Comparison of ENCODE assay signal across 21 cellular contexts in the genomic region with DNA sequence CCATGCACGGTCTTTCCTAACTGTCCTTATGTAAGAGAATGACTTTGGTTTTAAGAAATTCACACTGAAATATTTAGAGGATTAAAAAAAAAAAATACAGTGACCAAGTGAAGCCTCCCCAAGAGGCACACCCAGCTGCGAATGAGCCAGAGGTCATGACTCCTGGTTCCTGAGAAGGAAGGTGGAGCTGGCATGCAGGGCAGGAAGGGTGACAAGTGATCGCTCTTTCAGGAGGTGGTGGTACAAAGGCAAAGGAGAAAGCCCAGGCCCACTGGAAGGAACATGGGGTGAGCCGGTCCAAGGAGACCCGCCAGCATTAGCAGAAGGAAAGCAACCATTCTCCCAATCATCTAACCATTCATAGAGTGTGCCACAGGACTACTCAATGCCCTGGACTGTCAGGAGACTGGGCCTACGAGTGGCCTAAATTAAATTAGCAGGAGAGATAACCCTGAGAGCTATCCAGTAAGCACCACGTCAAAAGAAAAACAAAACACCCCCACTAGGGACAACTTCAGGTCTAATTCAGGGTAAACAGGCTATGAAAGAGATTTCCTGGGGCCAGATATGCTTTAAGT. TPM values are rescaled to one million over a fixed set of nuclear protein-coding genes. Genes with fewer than 3 reads are reported as not detected.
DNase-seq lines count a peak whose midpoint lies in the region; ATAC-seq and TF ChIP-seq lines count a peak whose summit lies in the region.
"Had no signal": no experiment of that assay in that cellular context is flagged by ENCODE, and none has a peak within 500 bp of the region (broad histone marks: within the 10 kb centered on the region; RNA-seq: fewer than 3 reads in every experiment).

No MANE protein-coding gene starts in this region.

- H2BK12ac ChIP-seq in mesenchymal stem cell (ENCODE audit: low read length in 2 of 2) = no peak overlapping the region

- H3K23ac ChIP-seq in mesenchymal stem cell (ENCODE audit: low read length in 2 of 2) = no peak overlapping the region

- H4K8ac ChIP-seq in mesenchymal stem cell (ENCODE audit: low read length) = peak overlapping the region; percentile 75

- H3K18ac ChIP-seq in mesenchymal stem cell (ENCODE audit: low read depth in 1 of 2, low read length in 2 of 2) = peak overlapping the region in 1 of 2 experiments; percentile 48

- TF ChIP-seq CTCF in right atrium auricular region (IDR thresholded peaks at IDR 0.05) (no peak), upper lobe of right lung (IDR thresholded peaks at IDR 0.05) (no peak), gastroesophageal sphincter (IDR thresholded peaks at IDR 0.05) (no peak)

- H4K91ac ChIP-seq in mesenchymal stem cell (ENCODE audit: low read length) = no peak overlapping the region

- H3K79me1 ChIP-seq in mesenchymal stem cell (replicated peaks; ENCODE audit: low read length, poor library complexity, severe bottlenecking) = peaks cover 34% of the 10 kb centered on the region

- no peak overlapping the region for H2BK5ac ChIP-seq in mesenchymal stem cell (ENCODE audit: low read depth, low read length, poor library complexity, severe bottlenecking)

- H3K9me3 ChIP-seq in right atrium auricular region (no peaks in the 10 kb centered on the region), mesenchymal stem cell (ENCODE audit: control insufficient read depth, low read length) (no peaks in the 10 kb centered on the region), upper lobe of right lung (no peaks in the 10 kb centered on the region), gastroesophageal sphincter (no peaks in the 10 kb centered on the region)
- H3K9me3 ChIP-seq: adrenal gland, BLaER1, Peyer's patch had no signal

- no peak overlapping the region for H3K4me2 ChIP-seq in mesenchymal stem cell (ENCODE audit: low read length, poor library complexity, severe bottlenecking)

- no peak overlapping the region for H3K4me3 ChIP-seq in right atrium auricular region
- no peak overlapping the region for H3K4me3 ChIP-seq in mesenchymal stem cell (ENCODE audit: insufficient read depth in 1 of 2, low read depth in 1 of 2, low read length in 2 of 2)
- H3K4me3 ChIP-seq in upper lobe of right lung = no peak overlapping the region
- no peak overlapping the region for H3K4me3 ChIP-seq in gastroesophageal sphincter
- H3K4me3 ChIP-seq: adrenal gland, BLaER1, Peyer's patch had no signal

- H3K36me3 ChIP-seq in right atrium auricular region (no peaks in the 10 kb centered on the region), mesenchymal stem cell (ENCODE audit: control insufficient read depth in 1 of 2, insufficient read depth in 2 of 2, low read depth in 1 of 2, low read length in 2 of 2) (peaks cover 0 to 3% of the 10 kb centered on the region in 2 experiments), upper lobe of right lung (no peaks in the 10 kb centered on the region), gastroesophageal sphincter (no peaks in the 10 kb centered on the region)
- H3K36me3 ChIP-seq: adrenal gland, Peyer's patch had no signal

- H3K4me1 ChIP-seq in right atrium auricular region (peaks cover 0 to 25% of the 10 kb centered on the region in 2 donors), mesenchymal stem cell (ENCODE audit: control insufficient read depth, insufficient read depth, low read depth, low read length) (peaks cover 19% of the 10 kb centered on the region), upper lobe of right lung (peaks cover 11% of the 10 kb centered on the region), gastroesophageal sphincter (peaks cover 0 to 46% (median 0%) of the 10 kb centered on the region in 3 donors)

- WGBS in mesenchymal stem cell = 84% methylated on average over 5 of the region's 7 CpGs
- WGBS in gastroesophageal sphincter (ENCODE audit: low coverage in 1 of 2), 2 donors = 77 to 100% methylated on average over 2 to 6 of the region's 7 CpGs

- H2BK120ac ChIP-seq in mesenchymal stem cell (ENCODE audit: low read depth, low read length) = no peak overlapping the region

- no peak overlapping the region for H2BK15ac ChIP-seq in mesenchymal stem cell (ENCODE audit: low read depth, poor library complexity, severe bottlenecking)

- no peak for TF ChIP-seq EP300 in gastroesophageal sphincter (IDR thresholded peaks at IDR 0.05)

- DNase-seq in Right ventricle myocardium superior (no peak), right atrium auricular region (ENCODE audit: low spot score) (no peak), dermis blood vessel endothelial cell (peak; percentile 33), mesenchymal stem cell (no peak), upper lobe of right lung (no peak), NCI-H446 (lab: John Stamatoyannopoulos, UW) (no peak)
- DNase-seq: 8988T; activated CD4-positive, alpha-beta T cell treated with anti-CD3 and anti-CD28 coated beads for 4 hours; activated gamma-delta T cell; adrenal gland; central memory CD4-positive, alpha-beta T cell; effector memory CD4-positive, alpha-beta T cell; GF-D8; NCI-H1436; NCI-H2171 treated with DMSO at 0.1 percent for 48 hours; NCI-H82; stimulated activated CD4-positive, alpha-beta T cell treated with anti-CD3 and anti-CD28 coated beads, Interleukin-4, amount 100 ng/mL, for 24 hours had no signal

- H2AFZ ChIP-seq in mesenchymal stem cell (ENCODE audit: low read depth, low read length) = no peak overlapping the region

- H3K14ac ChIP-seq in mesenchymal stem cell (ENCODE audit: low read length in 2 of 2) = peak overlapping the region in 1 of 2 experiments; percentile 41

- no peak overlapping the region for H3K9ac ChIP-seq in mesenchymal stem cell (ENCODE audit: low read length)
- H3K9ac ChIP-seq: BLaER1 had no signal

- no peak for TF ChIP-seq POLR2A in gastroesophageal sphincter (IDR thresholded peaks at IDR 0.05)

- intact Hi-C loops in Right ventricle myocardium superior (cut with DNase I) (no loop called here), upper lobe of right lung (cut with DNase I) (no loop called here)

- ATAC-seq in Right ventricle myocardium superior (ENCODE audit: poor library complexity) (peak; percentile 36), upper lobe of right lung (peak; percentile 24), GM18873 (IDR thresholded peaks at IDR 0.05; ENCODE audit: low FRiP score, unreplicated experiment) (no peak), gastroesophageal sphincter (no peak)

- no peaks in the 10 kb centered on the region for H3K27me3 ChIP-seq in right atrium auricular region
- H3K27me3 ChIP-seq in mesenchymal stem cell (ENCODE audit: control insufficient read depth in 1 of 2, insufficient read depth in 1 of 2, low read length in 2 of 2) = no peaks in the 10 kb centered on the region
- no peaks in the 10 kb centered on the region for H3K27me3 ChIP-seq in upper lobe of right lung
- no peaks in the 10 kb centered on the region for H3K27me3 ChIP-seq in gastroesophageal sphincter
- H3K27me3 ChIP-seq: adrenal gland, BLaER1, Peyer's patch had no signal

- no peak overlapping the region for H3K4ac ChIP-seq in mesenchymal stem cell (ENCODE audit: low read depth in 1 of 2, low read length in 2 of 2)

- H2AK5ac ChIP-seq in mesenchymal stem cell (ENCODE audit: low read length, severe bottlenecking) = peak overlapping the region; percentile 79

- H3K27ac ChIP-seq in right atrium auricular region = peak overlapping the region in 1 of 2 donors; percentile 33
- no peak overlapping the region for H3K27ac ChIP-seq in mesenchymal stem cell (ENCODE audit: low read length, poor library complexity, severe bottlenecking)
- H3K27ac ChIP-seq in upper lobe of right lung = no peak overlapping the region
- peak overlapping the region in 1 of 4 donors; percentile 12 for H3K27ac ChIP-seq in gastroesophageal sphincter
- H3K27ac ChIP-seq: adrenal gland had no signal

RNA-seq across cellular contexts. Expression of gene INO80C, which starts 7.8 kb away (rescaled TPM):
- total RNA-seq in Right ventricle myocardium superior = 23.1 TPM
- total RNA-seq in right atrium auricular region = 10 to 100 TPM; 11.1 to 13.9 TPM
- 8.7 and 9.3 TPM in 2 replicates for total RNA-seq in dermis blood vessel endothelial cell
- 22.5 TPM for polyA plus RNA-seq in mesenchymal stem cell (2013, experiment 1 of 2)
- 22.2 TPM for polyA plus RNA-seq in mesenchymal stem cell (2013, experiment 2 of 2)
- total RNA-seq in upper lobe of right lung = 34.6 TPM
- total RNA-seq in gastroesophageal sphincter = 10 to 100 TPM in 1 of 4 donors, 1 to 10 TPM in 3; 5.8 to 13.6 (median 8.6) TPM

Comparison
In these comparisons a context has a peak if more than half of its experiments do, and no peak if none do; other contexts are left out.
1. ATAC-seq: peak in Right ventricle myocardium superior (single experiment) and upper lobe of right lung (single experiment); none in GM18873 (single experiment) and gastroesophageal sphincter (single experiment).